Comparison of ENCODE assay signal across 8 cellular contexts in the genomic region with DNA sequence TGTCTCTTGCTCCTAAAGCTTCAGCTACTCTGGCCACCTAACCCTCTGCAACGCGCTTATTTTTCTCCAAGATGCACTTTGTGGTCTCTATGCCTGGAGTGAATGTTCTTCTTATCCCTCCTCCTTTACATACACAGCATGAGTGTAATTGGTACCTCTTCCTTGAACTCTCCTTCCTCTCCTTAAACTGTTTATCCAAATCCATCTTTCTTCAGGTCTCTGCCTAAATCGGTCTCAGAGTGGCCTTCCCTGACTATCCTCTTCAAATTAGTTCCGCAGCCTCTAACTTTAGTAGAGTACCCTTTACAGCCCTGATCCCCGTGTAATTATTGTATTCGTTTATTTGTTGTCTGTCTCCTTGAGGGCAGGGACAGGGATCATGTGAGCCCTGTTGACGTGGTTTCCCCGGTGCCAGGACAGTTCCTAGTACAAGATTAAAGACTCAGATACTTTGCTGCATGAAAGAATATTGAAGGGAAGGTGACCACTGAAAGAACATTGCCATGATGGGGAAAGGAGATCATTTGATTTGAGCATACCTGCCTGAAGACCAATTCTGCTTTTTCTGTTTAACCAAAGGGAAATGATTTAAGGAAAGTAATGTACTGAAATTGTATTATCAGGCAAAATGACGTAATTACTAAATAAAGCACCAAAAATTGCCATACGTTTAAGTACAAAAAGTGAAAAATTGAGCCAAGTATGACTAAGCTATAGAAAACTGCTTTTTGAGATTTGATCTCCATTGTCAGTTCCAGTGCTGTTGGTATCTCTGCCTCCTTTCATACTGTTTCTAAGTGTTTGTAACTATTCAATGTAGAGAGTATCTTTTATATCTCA. TPM values are rescaled to one million over a fixed set of nuclear protein-coding genes. Genes with fewer than 3 reads are reported as not detected.
A peak's percentile ranks its signal among the peaks of the same experiment; 100 is the strongest.
DNase-seq lines count a peak whose midpoint lies in the region; ATAC-seq, FAIRE-seq and TF ChIP-seq lines count a peak whose summit lies in the region.

No MANE protein-coding gene starts in this region.

- H3K9ac ChIP-seq in neural cell (ENCODE audit: low read length), result peak overlapping the region; percentile 90

- H3K4me2 ChIP-seq in neural cell (ENCODE audit: low read length), result peak overlapping the region; percentile 60

- H3K79me2 ChIP-seq in ACC112 (ENCODE audit: control insufficient read depth, insufficient read depth, low read length, unreplicated experiment), result peaks cover 91% of the 10 kb centered on the region
- H3K79me2 ChIP-seq in neural cell (replicated peaks; ENCODE audit: insufficient read depth, low read length), result peaks cover 89% of the 10 kb centered on the region

- H2AFZ ChIP-seq in ACC112 (ENCODE audit: low read length, unreplicated experiment) (no peak overlapping the region), neural cell (ENCODE audit: low read depth, low read length) (no peak overlapping the region)

- H3K9me2 ChIP-seq in neural cell (ENCODE audit: insufficient read depth, low read length), result no peaks in the 10 kb centered on the region

- DNase-seq in GM18507 (ENCODE audit: extremely low spot score, insufficient read length, low read depth) (no peak), SW480 (ENCODE audit: low spot score) (peak; percentile 13), erythroblast (lab: John Stamatoyannopoulos, UW) (peak; percentile 64 to 68), epidermal melanocyte (ENCODE audit: insufficient read length, low spot score) (no peak)
- no peak for DNase-seq in activated CD4-positive, alpha-beta T cell treated with anti-CD3 and anti-CD28 coated beads for 48 hours

- H3F3A ChIP-seq in neural cell (ENCODE audit: insufficient read depth, low read length, poor library complexity, severe bottlenecking), result no peaks in the 10 kb centered on the region

- peaks cover 27% of the 10 kb centered on the region for H3K4me1 ChIP-seq in ACC112 (ENCODE audit: control insufficient read depth, insufficient read depth, low read length, unreplicated experiment)

- peak; percentile 64 for FAIRE-seq in GM18507 (lab: Jason Lieb, UNC)

- H3K36me3 ChIP-seq in ACC112 (ENCODE audit: insufficient read depth, low read length) (peaks cover 5% of the 10 kb centered on the region; the same call in 1 of the 2 replicates), neural cell (ENCODE audit: insufficient read depth, low read length) (peaks cover 6% of the 10 kb centered on the region)

- no peaks in the 10 kb centered on the region for H4K20me1 ChIP-seq in neural cell (ENCODE audit: insufficient read depth)

- TF ChIP-seq POLR2A in erythroblast (IDR thresholded peaks at IDR 0.05; ENCODE audit: low read length), result peak; percentile 76

- no peaks in the 10 kb centered on the region for H3K9me3 ChIP-seq in neural cell (ENCODE audit: low read length)

- H3K4me3 ChIP-seq in ACC112 (ENCODE audit: low read depth, low read length) (peak overlapping the region; percentile 84), neural cell (ENCODE audit: low read length) (peak overlapping the region; percentile 67)

- TF ChIP-seq EP300 in neural cell (conservative IDR thresholded peaks at IDR 0.05; ENCODE audit: poor library complexity, severe bottlenecking), result no peak

- no peak for ATAC-seq in GM21723 (IDR thresholded peaks at IDR 0.05; ENCODE audit: unreplicated experiment)

- no peak for TF ChIP-seq RAD21 in neural cell (conservative IDR thresholded peaks at IDR 0.05)

- H3K27ac ChIP-seq in ACC112 (ENCODE audit: low read depth, low read length) (peak overlapping the region; percentile 97), neural cell (ENCODE audit: low read length) (peak overlapping the region; percentile 89)

- no peaks in the 10 kb centered on the region for H3K27me3 ChIP-seq in ACC112 (ENCODE audit: insufficient read depth, low read length)
- H3K27me3 ChIP-seq in neural cell (ENCODE audit: insufficient read depth, low read depth, low read length), result no peaks in the 10 kb centered on the region

- TF ChIP-seq CTCF in neural cell (IDR thresholded peaks at IDR 0.05; ENCODE audit: poor library complexity, severe bottlenecking), result no peak

TF ChIP-seq in neural cell, 6 proteins besides CTCF, POLR2A, EP300 and RAD21:
- TF ChIP-seq EZH2 (IDR thresholded peaks at IDR 0.05; ENCODE audit: borderline replicate concordance, insufficient read depth, low read length, poor library complexity, severe bottlenecking) (no peak), POLR2AphosphoS5 (IDR thresholded peaks at IDR 0.05) (no peak), TAF1 (IDR thresholded peaks at IDR 0.05; ENCODE audit: low read depth) (no peak), SMC3 (conservative IDR thresholded peaks at IDR 0.05; ENCODE audit: poor library complexity) (no peak), MXI1 (conservative IDR thresholded peaks at IDR 0.05; ENCODE audit: poor library complexity, severe bottlenecking) (no peak)
- TF ChIP-seq, protein P1, sequence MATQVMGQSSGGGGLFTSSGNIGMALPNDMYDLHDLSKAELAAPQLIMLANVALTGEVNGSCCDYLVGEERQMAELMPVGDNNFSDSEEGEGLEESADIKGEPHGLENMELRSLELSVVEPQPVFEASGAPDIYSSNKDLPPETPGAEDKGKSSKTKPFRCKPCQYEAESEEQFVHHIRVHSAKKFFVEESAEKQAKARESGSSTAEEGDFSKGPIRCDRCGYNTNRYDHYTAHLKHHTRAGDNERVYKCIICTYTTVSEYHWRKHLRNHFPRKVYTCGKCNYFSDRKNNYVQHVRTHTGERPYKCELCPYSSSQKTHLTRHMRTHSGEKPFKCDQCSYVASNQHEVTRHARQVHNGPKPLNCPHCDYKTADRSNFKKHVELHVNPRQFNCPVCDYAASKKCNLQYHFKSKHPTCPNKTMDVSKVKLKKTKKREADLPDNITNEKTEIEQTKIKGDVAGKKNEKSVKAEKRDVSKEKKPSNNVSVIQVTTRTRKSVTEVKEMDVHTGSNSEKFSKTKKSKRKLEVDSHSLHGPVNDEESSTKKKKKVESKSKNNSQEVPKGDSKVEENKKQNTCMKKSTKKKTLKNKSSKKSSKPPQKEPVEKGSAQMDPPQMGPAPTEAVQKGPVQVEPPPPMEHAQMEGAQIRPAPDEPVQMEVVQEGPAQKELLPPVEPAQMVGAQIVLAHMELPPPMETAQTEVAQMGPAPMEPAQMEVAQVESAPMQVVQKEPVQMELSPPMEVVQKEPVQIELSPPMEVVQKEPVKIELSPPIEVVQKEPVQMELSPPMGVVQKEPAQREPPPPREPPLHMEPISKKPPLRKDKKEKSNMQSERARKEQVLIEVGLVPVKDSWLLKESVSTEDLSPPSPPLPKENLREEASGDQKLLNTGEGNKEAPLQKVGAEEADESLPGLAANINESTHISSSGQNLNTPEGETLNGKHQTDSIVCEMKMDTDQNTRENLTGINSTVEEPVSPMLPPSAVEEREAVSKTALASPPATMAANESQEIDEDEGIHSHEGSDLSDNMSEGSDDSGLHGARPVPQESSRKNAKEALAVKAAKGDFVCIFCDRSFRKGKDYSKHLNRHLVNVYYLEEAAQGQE (IDR thresholded peaks at IDR 0.05; ENCODE audit: borderline replicate concordance), result no peak

RNA-seq across cellular contexts. Expression of a gene that starts 1.2 kb away (rescaled TPM):
- 72.1 and 94.7 TPM in 2 replicates for polyA plus RNA-seq in neural cell
- polyA minus RNA-seq in neural cell, result 93.7 and 107 TPM in 2 replicates

RNA-seq across cellular contexts. Expression of a gene that starts 1.7 kb away (rescaled TPM):
- polyA plus RNA-seq in neural cell, result 16.5 and 20.2 TPM in 2 replicates
- polyA minus RNA-seq in neural cell, result 54.3 and 59.6 TPM in 2 replicates

RNA-seq across cellular contexts. Expression of a gene that starts 37.8 kb away (rescaled TPM):
- 4.9 and 9.3 TPM in 2 replicates for polyA plus RNA-seq in neural cell
- polyA minus RNA-seq in neural cell, result 1.2 and 2.3 TPM in 2 replicates

Comparison
In these comparisons a context has a peak if more than half of its experiments do, and no peak if none do; other contexts are left out.
1. DNase-seq: peak in SW480 (single experiment) and erythroblast (2 of 2); none in GM18507 (single experiment), epidermal melanocyte (single experiment) and activated CD4-positive, alpha-beta T cell treated with anti-CD3 and anti-CD28 coated beads for 48 hours (single experiment).